ENCODE assay signal across 8 cellular contexts in genomic region chr5:1523793-1524480, GRCh38. TPM values are rescaled to one million over a fixed set of nuclear protein-coding genes. Genes with fewer than 3 reads are reported as not detected.
DNase-seq lines count a peak whose midpoint lies in the region; ATAC-seq and TF ChIP-seq lines count a peak whose summit lies in the region.

LPCAT1 (minus strand) TSS chr5:1523960; CDS start chr5:1523844, 116 bp downstream.

- in situ Hi-C loops in ACHN (cut with HindIII; ENCODE audit: low pct_ligation_motif_present, low pct_unique_long_range_greater_than_20kb, low sequenced_read_pairs) = no loop called here

- peak; percentile 67 for DNase-seq in ACHN
- peak; percentile 69 for DNase-seq in NCI-H2196 (lab: John Stamatoyannopoulos, UW; ENCODE audit: unreplicated experiment)
- peak; percentile 85 for DNase-seq in activated CD4-positive, CD25-positive, alpha-beta regulatory T cell treated with anti-CD3 and anti-CD28 coated beads, Interleukin-2, amount 50 U/mL, for 72 hours
- DNase-seq in cerebellar cortex (ENCODE audit: low spot score) = peak; percentile 62
- no peak for DNase-seq in kidney epithelial cell (ENCODE audit: low read depth)
- peak; percentile 85 for DNase-seq in stimulated activated CD4-positive, alpha-beta T cell treated with anti-CD3 and anti-CD28 coated beads, Interleukin-15, amount 100 ng/mL, for 24 hours

- H3K36me3 ChIP-seq in kidney epithelial cell (ENCODE audit: control insufficient read depth, insufficient read depth, low read length) = peaks cover 2% of the 10 kb centered on the region

- H3K27me3 ChIP-seq in kidney epithelial cell (ENCODE audit: control insufficient read depth, insufficient read depth, low read length) = no peaks in the 10 kb centered on the region

- ATAC-seq in GM18868 (IDR thresholded peaks at IDR 0.05; ENCODE audit: unreplicated experiment) (peak; percentile 69), HG03095 (IDR thresholded peaks at IDR 0.05; ENCODE audit: unreplicated experiment) (peak; percentile 63)

- TF ChIP-seq CTCF in kidney epithelial cell (IDR thresholded peaks at IDR 0.05; ENCODE audit: insufficient read depth, low read length, poor library complexity, severe bottlenecking) = no peak

- H3K4me3 ChIP-seq in kidney epithelial cell (ENCODE audit: low read depth, low read length) = peak within 1 kb of the TSS; percentile 71

RNA-seq across cellular contexts. Expression of gene LPCAT1, which starts in this region (rescaled TPM):
- total RNA-seq in kidney epithelial cell = 80.9 and 87.6 TPM in 2 replicates
